2 cellular contexts compared by ENCODE assay signal in the genomic region with DNA sequence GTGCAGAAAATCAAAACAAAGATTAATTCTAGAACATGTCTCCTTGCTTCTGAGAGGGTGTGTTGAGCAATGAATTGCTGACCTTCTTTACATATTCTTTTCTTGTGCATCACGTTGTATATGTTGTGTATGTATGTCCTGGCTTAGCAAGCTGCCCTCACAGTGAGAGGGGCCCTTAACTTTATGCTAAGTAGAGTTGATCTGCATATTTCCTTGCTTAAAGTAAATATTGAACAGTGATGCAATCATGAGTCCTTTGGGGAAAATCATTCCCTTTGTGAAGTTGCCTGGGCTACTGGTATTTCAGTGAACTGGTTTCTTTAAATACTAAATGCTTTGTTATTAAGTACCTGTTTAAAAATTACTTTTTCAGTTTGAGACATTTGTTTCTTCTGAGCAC.
TF ChIP-seq lines count a peak whose summit lies in the region.

No MANE protein-coding gene starts in this region.

TF ChIP-seq in GM23338, 12 proteins besides CTCF, POLR2A, EP300 and RAD21:
- TF ChIP-seq ETS1 (IDR thresholded peaks at IDR 0.05) = no peak
- no peak for TF ChIP-seq JUNB (IDR thresholded peaks at IDR 0.05; ENCODE audit: unreplicated experiment)
- TF ChIP-seq REST (IDR thresholded peaks at IDR 0.05; ENCODE audit: unreplicated experiment) = no peak
- TF ChIP-seq ZNF331 (CRISPR knock-in tag; IDR thresholded peaks at IDR 0.05; ENCODE audit: low read depth) = no peak
- no peak for TF ChIP-seq POLR2AphosphoS5 (IDR thresholded peaks at IDR 0.05; ENCODE audit: low read depth)
- no peak for TF ChIP-seq EZH2 (IDR thresholded peaks at IDR 0.05; ENCODE audit: low read depth, unreplicated experiment)
- no peak for TF ChIP-seq CREB1 (CRISPR knock-in tag; IDR thresholded peaks at IDR 0.05; ENCODE audit: low read depth)
- TF ChIP-seq, protein P1, sequence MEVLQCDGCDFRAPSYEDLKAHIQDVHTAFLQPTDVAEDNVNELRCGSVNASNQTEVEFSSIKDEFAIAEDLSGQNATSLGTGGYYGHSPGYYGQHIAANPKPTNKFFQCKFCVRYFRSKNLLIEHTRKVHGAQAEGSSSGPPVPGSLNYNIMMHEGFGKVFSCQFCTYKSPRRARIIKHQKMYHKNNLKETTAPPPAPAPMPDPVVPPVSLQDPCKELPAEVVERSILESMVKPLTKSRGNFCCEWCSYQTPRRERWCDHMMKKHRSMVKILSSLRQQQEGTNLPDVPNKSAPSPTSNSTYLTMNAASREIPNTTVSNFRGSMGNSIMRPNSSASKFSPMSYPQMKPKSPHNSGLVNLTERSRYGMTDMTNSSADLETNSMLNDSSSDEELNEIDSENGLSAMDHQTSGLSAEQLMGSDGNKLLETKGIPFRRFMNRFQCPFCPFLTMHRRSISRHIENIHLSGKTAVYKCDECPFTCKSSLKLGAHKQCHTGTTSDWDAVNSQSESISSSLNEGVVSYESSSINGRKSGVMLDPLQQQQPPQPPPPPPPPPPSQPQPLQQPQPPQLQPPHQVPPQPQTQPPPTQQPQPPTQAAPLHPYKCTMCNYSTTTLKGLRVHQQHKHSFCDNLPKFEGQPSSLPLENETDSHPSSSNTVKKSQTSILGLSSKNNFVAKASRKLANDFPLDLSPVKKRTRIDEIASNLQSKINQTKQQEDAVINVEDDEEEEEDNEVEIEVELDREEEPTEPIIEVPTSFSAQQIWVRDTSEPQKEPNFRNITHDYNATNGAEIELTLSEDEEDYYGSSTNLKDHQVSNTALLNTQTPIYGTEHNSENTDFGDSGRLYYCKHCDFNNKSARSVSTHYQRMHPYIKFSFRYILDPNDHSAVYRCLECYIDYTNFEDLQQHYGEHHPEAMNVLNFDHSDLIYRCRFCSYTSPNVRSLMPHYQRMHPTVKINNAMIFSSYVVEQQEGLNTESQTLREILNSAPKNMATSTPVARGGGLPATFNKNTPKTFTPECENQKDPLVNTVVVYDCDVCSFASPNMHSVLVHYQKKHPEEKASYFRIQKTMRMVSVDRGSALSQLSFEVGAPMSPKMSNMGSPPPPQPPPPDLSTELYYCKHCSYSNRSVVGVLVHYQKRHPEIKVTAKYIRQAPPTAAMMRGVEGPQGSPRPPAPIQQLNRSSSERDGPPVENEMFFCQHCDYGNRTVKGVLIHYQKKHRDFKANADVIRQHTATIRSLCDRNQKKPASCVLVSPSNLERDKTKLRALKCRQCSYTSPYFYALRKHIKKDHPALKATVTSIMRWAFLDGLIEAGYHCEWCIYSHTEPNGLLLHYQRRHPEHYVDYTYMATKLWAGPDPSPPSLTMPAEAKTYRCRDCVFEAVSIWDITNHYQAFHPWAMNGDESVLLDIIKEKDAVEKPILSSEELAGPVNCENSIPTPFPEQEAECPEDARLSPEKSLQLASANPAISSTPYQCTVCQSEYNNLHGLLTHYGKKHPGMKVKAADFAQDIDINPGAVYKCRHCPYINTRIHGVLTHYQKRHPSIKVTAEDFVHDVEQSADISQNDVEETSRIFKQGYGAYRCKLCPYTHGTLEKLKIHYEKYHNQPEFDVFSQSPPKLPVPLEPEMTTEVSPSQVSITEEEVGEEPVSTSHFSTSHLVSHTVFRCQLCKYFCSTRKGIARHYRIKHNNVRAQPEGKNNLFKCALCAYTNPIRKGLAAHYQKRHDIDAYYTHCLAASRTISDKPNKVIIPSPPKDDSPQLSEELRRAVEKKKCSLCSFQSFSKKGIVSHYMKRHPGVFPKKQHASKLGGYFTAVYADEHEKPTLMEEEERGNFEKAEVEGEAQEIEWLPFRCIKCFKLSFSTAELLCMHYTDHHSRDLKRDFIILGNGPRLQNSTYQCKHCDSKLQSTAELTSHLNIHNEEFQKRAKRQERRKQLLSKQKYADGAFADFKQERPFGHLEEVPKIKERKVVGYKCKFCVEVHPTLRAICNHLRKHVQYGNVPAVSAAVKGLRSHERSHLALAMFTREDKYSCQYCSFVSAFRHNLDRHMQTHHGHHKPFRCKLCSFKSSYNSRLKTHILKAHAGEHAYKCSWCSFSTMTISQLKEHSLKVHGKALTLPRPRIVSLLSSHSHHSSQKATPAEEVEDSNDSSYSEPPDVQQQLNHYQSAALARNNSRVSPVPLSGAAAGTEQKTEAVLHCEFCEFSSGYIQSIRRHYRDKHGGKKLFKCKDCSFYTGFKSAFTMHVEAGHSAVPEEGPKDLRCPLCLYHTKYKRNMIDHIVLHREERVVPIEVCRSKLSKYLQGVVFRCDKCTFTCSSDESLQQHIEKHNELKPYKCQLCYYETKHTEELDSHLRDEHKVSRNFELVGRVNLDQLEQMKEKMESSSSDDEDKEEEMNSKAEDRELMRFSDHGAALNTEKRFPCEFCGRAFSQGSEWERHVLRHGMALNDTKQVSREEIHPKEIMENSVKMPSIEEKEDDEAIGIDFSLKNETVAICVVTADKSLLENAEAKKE (CRISPR knock-in tag; IDR thresholded peaks at IDR 0.05) = no peak
- TF ChIP-seq NANOG (IDR thresholded peaks at IDR 0.05; ENCODE audit: borderline replicate concordance) = no peak
- no peak for TF ChIP-seq STAT1 (IDR thresholded peaks at IDR 0.05; ENCODE audit: unreplicated experiment)

TF ChIP-seq in IMR-90, 13 proteins besides CTCF, POLR2A, EP300 and RAD21:
- no peak for TF ChIP-seq USF2 (IDR thresholded peaks at IDR 0.05; ENCODE audit: low read depth, low read length)
- no peak for TF ChIP-seq NFE2L2 (IDR thresholded peaks at IDR 0.05; ENCODE audit: low read depth, low read length)
- TF ChIP-seq MXI1 (IDR thresholded peaks at IDR 0.05; ENCODE audit: borderline replicate concordance, low read depth, low read length) = no peak
- no peak for TF ChIP-seq RFX5 (IDR thresholded peaks at IDR 0.05; ENCODE audit: low read depth, low read length)
- TF ChIP-seq CEBPB (IDR thresholded peaks at IDR 0.05; ENCODE audit: low read depth, low read length) = peak; percentile 85
- TF ChIP-seq SMC3 (IDR thresholded peaks at IDR 0.05; ENCODE audit: low read depth, low read length) = no peak
